In genomic region chr11:76131585-76131984, GRCh38 we compare ENCODE assay signal across 19 cellular contexts.
DNase-seq lines count a peak whose midpoint lies in the region; ATAC-seq and TF ChIP-seq lines count a peak whose summit lies in the region.
"Had no signal": no experiment of that assay in that cellular context is flagged by ENCODE, and none has a peak within 500 bp of the region (broad histone marks: within the 10 kb centered on the region; RNA-seq: fewer than 3 reads in every experiment).

No MANE protein-coding gene starts in this region.

- H3K9me2 ChIP-seq in hepatocyte (replicated peaks; ENCODE audit: insufficient read depth), result no peaks in the 10 kb centered on the region

- DNase-seq in DMS 273 (lab: John Stamatoyannopoulos, UW; ENCODE audit: unreplicated experiment) (peak; percentile 25), DMS 273 treated with DMSO at 0.1 percent for 48 hours (lab: John Stamatoyannopoulos, UW) (no peak), adrenal gland (no peak), hepatocyte (ENCODE audit: low spot score) (no peak), Kasumi-1 (lab: John Stamatoyannopoulos, UW) (no peak), A172 (ENCODE audit: low spot score) (no peak)
- DNase-seq: activated CD8-positive, alpha-beta T cell treated with anti-CD3 and anti-CD28 coated beads, Interleukin-2, amount 10 ng/mL, durations not matched to agents 7 days and 5 days; esophagus squamous epithelium; hippocampal formation; kidney glomerular epithelial cell; NCI-H1694 treated with DMSO at 0.1 percent for 48 hours; NCI-H524 treated with DMSO at 0.1 percent for 48 hours; RPMI8226; T-helper 1 cell had no signal

- H2AFZ ChIP-seq in hepatocyte, result no peak overlapping the region
- H2AFZ ChIP-seq: GM23338 had no signal

- H3K36me3 ChIP-seq in adrenal gland (replicated peaks in 1 of 2) (no peaks in the 10 kb centered on the region), hepatocyte (replicated peaks; ENCODE audit: insufficient read depth, low read depth) (no peaks in the 10 kb centered on the region), subcutaneous abdominal adipose tissue (ENCODE audit: control insufficient read depth in 5 of 5, insufficient read depth in 5 of 5, low read length in 5 of 5) (peaks cover 0 to 2% (median 0%) of the 10 kb centered on the region in 5 donors)

- H3K27ac ChIP-seq in adrenal gland (peak overlapping the region in 4 of 5 donors; percentile 3 to 30 (median 17)), hepatocyte (peak overlapping the region; percentile 62), subcutaneous abdominal adipose tissue (ENCODE audit: low read depth, low read length) (peak overlapping the region; percentile 87)
- H3K27ac ChIP-seq: 22Rv1, C4-2B had no signal

- intact Hi-C loops in adrenal gland (cut with DNase I), result loop anchor here in 1 of 2 donors (10.0 kb wide), 1 partner anchor 57 kb away; no protein-coding TSS in a partner anchor

- H3K4me3 ChIP-seq in adrenal gland, result no peak overlapping the region
- H3K4me3 ChIP-seq in hepatocyte, result no peak overlapping the region
- no peak overlapping the region for H3K4me3 ChIP-seq in subcutaneous abdominal adipose tissue (ENCODE audit: low read depth in 1 of 5, low read length in 5 of 5)
- H3K4me3 ChIP-seq: esophagus squamous epithelium, GM23338 had no signal

- no peaks in the 10 kb centered on the region for H3K79me2 ChIP-seq in hepatocyte

- ATAC-seq in HG03175 (IDR thresholded peaks at IDR 0.05; ENCODE audit: unreplicated experiment), result no peak
- ATAC-seq: GM23338 had no signal

- TF ChIP-seq POLR2A in adrenal gland (IDR thresholded peaks at IDR 0.05), result no peak

- H3K4me1 ChIP-seq in adrenal gland (replicated peaks in 1 of 2) (peaks cover 15 to 20% of the 10 kb centered on the region in 2 donors), hepatocyte (ENCODE audit: insufficient read depth) (peaks cover 21% of the 10 kb centered on the region), subcutaneous abdominal adipose tissue (ENCODE audit: control insufficient read depth in 5 of 5, insufficient read depth in 5 of 5, low read length in 5 of 5) (peaks cover 14 to 77% (median 74%) of the 10 kb centered on the region in 5 donors)

- TF ChIP-seq CTCF in adrenal gland (IDR thresholded peaks at IDR 0.05) (no peak), hepatocyte (IDR thresholded peaks at IDR 0.05; ENCODE audit: poor library complexity) (no peak)

- H3K4me2 ChIP-seq in hepatocyte, result peak overlapping the region; percentile 46
- H3K4me2 ChIP-seq: GM23338 had no signal

- H3K9me3 ChIP-seq in adrenal gland (replicated peaks in 1 of 3) (no peaks in the 10 kb centered on the region), hepatocyte (ENCODE audit: low read depth) (no peaks in the 10 kb centered on the region), subcutaneous abdominal adipose tissue (ENCODE audit: control insufficient read depth in 5 of 5, low read length in 5 of 5) (no peaks in the 10 kb centered on the region)
- H3K9me3 ChIP-seq: esophagus squamous epithelium had no signal

- H4K20me1 ChIP-seq in hepatocyte (ENCODE audit: insufficient read depth, poor library complexity, severe bottlenecking), result no peaks in the 10 kb centered on the region

- H3K9ac ChIP-seq in subcutaneous abdominal adipose tissue (ENCODE audit: low read length in 5 of 5), result peak overlapping the region in 4 of 5 donors; percentile 8 to 82 (median 23)

- 11 to 21% (median 16%) methylated on average over 1 of the region's 1 CpG for WGBS in adrenal gland, 4 donors
- 65% methylated on average over 1 of the region's 1 CpG for WGBS in hepatocyte (ENCODE audit: low lambda C conversion rate, missing lambda C conversion rate)

- H3K27me3 ChIP-seq in adrenal gland (no peaks in the 10 kb centered on the region), hepatocyte (no peaks in the 10 kb centered on the region), subcutaneous abdominal adipose tissue (ENCODE audit: control insufficient read depth in 5 of 5, insufficient read depth in 4 of 5, low read length in 5 of 5) (no peaks in the 10 kb centered on the region)
- H3K27me3 ChIP-seq: esophagus squamous epithelium had no signal

Comparison
In these comparisons a context has a peak if more than half of its experiments do, and no peak if none do; other contexts are left out.
1. H3K27ac ChIP-seq: peak in every context shown above with its lines; median percentile 87 in subcutaneous abdominal adipose tissue; 62 in hepatocyte; 17 in adrenal gland.